17 cellular contexts compared by ENCODE assay signal in the genomic region with DNA sequence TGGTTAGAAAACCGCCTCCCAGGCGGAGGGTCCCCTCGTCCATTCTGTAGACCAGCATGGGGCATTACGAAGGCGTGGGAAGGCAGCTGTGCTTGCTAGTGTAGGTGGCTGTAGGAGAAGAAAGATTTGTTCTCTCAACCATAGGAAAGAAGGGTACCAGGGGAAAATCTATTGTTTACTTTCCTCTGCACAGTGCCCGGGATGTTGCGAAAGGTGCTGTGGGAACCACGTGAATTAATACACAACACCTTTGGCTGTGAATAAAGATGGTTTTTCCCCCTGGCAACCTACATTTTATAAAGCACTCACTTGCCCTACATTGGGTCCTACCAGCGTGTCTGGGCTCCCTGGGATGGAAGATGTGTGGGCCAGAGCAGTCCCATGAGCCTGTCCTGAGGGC.
DNase-seq lines count a peak whose midpoint lies in the region; ATAC-seq, FAIRE-seq and TF ChIP-seq lines count a peak whose summit lies in the region.
"Had no signal": no experiment of that assay in that cellular context is flagged by ENCODE, and none has a peak within 500 bp of the region (broad histone marks: within the 10 kb centered on the region; RNA-seq: fewer than 3 reads in every experiment).

No MANE protein-coding gene starts in this region.

- no peak overlapping the region for H3K56ac ChIP-seq in H9 (ENCODE audit: insufficient read length, low read depth, low read length)

- H2BK12ac ChIP-seq in H9 (ENCODE audit: insufficient read length, low read depth, low read length), result no peak overlapping the region

- no peak overlapping the region for H2BK5ac ChIP-seq in H9 (ENCODE audit: insufficient read length, low read length)

- no peak for TF ChIP-seq RAD21 in HepG2 (CRISPR knock-in tag; IDR thresholded peaks at IDR 0.05)

- H3K27ac Mint-ChIP-seq in H9, result peak overlapping the region; percentile 18 to 77 (median 23); a peak in 4 of 7 replicates
- H3K27ac Mint-ChIP-seq in activated T-helper 2 cell treated with anti-CD3 and anti-CD28 coated beads, Interferon-gamma antibody, Interleukin-2, Interleukin-4, amounts not matched to agents 10 μg/mL and 5 μg/mL and 100 μg/mL, durations not matched to agents 14 hours and 24 hours and 36 hours, result no peak overlapping the region
- H3K27ac Mint-ChIP-seq: CD4-positive, alpha-beta T cell had no signal

- DNase-seq in H9 (no peak), Panc1 (ENCODE audit: low read depth, low spot score) (no peak), HepG2 (ENCODE audit: low spot score) (no peak), renal cortical epithelial cell (ENCODE audit: low read depth) (peak; percentile 37), D721Med (ENCODE audit: insufficient read length, low spot score) (no peak)
- DNase-seq in activated T-helper 2 cell treated with anti-CD3 and anti-CD28 coated beads, Interferon-gamma antibody, Interleukin-2, Interleukin-4, amounts not matched to agents 10 μg/mL and 5 μg/mL and 100 μg/mL, durations not matched to agents 14 hours and 24 hours and 36 hours (ENCODE audit: low spot score), result no peak
- DNase-seq: ACHN; AML-193; CD4-positive, alpha-beta T cell; DMS79 treated with DMSO at 0.1 percent for 48 hours; Kasumi-1; NCI-H1105 treated with DMSO at 0.1 percent for 48 hours; NCI-H1694 treated with DMSO at 0.1 percent for 48 hours; NCI-H2107; NCI-H2227 treated with DMSO at 0.1 percent for 48 hours; NCI-H524 treated with DMSO at 0.1 percent for 48 hours had no signal

- no peaks in the 10 kb centered on the region for H3K9me3 ChIP-seq in H9 (ENCODE audit: control insufficient read depth, low read depth, low read length)
- no peaks in the 10 kb centered on the region for H3K9me3 ChIP-seq in Panc1 (ENCODE audit: control insufficient read depth, insufficient read depth, low read depth, low read length)
- no peaks in the 10 kb centered on the region for H3K9me3 ChIP-seq in HepG2 (ENCODE audit: low read length)

- no peak overlapping the region for H2BK120ac ChIP-seq in H9 (ENCODE audit: low read depth, low read length, poor library complexity, severe bottlenecking)

- no peak overlapping the region for H2BK15ac ChIP-seq in H9 (ENCODE audit: low read depth, low read length)

- BruUV-seq in Panc1 (replicated peaks; lab: Mats Ljungman, UMichigan) (no TSS peak), HepG2 (replicated peaks; lab: Mats Ljungman, UMichigan) (no TSS peak)

- no peak overlapping the region for H3K14ac ChIP-seq in H9 (ENCODE audit: insufficient read depth, low read length)

- in situ Hi-C loops in Panc1 (cut with HindIII; ENCODE audit: low pct_unique_long_range_greater_than_20kb, low sequenced_read_pairs), result no loop called here
- in situ Hi-C loops in HepG2 (cut with HindIII; ENCODE audit: extremely low pct_ligation_motif_present, low pct_unique_long_range_greater_than_20kb), result no loop called here

- TF ChIP-seq EP300 in HepG2 (IDR thresholded peaks at IDR 0.05; ENCODE audit: low read depth in 2 of 2, low read length in 2 of 2) (no peak), HepG2 (CRISPR knock-in tag; IDR thresholded peaks at IDR 0.05; ENCODE audit: borderline replicate concordance) (no peak)

- no peak overlapping the region for H3K18ac ChIP-seq in H9 (ENCODE audit: insufficient read length, low read depth, low read length)

- H3K4me3 Mint-ChIP-seq in H9, result no peak overlapping the region
- H3K4me3 Mint-ChIP-seq in activated T-helper 2 cell treated with anti-CD3 and anti-CD28 coated beads, Interferon-gamma antibody, Interleukin-2, Interleukin-4, amounts not matched to agents 10 μg/mL and 5 μg/mL and 100 μg/mL, durations not matched to agents 14 hours and 24 hours and 36 hours (ENCODE audit: low read depth), result no peak overlapping the region
- H3K4me3 Mint-ChIP-seq: CD4-positive, alpha-beta T cell had no signal

- H4K5ac ChIP-seq in H9 (ENCODE audit: insufficient read length, low read depth, low read length), result no peak overlapping the region

- no peaks in the 10 kb centered on the region for H3K23me2 ChIP-seq in H9 (ENCODE audit: insufficient read length, low read depth, low read length, poor library complexity, severe bottlenecking)

- no peaks in the 10 kb centered on the region for H3K4me1 ChIP-seq in H9 (ENCODE audit: insufficient read depth, low read length)
- H3K4me1 ChIP-seq in Panc1 (ENCODE audit: control insufficient read depth, insufficient read depth, low read length), result no peaks in the 10 kb centered on the region
- H3K4me1 ChIP-seq in HepG2 (ENCODE audit: insufficient read depth, low read length), result peaks cover 6% of the 10 kb centered on the region; the same call in 1 of the 2 replicates

- peaks cover 10% of the 10 kb centered on the region; the same call in 1 of the 2 replicates for H3K36me3 ChIP-seq in Panc1 (ENCODE audit: control insufficient read depth, insufficient read depth, low read length)
- peaks cover 27 to 34% of the 10 kb centered on the region in 2 experiments for H3K36me3 ChIP-seq in HepG2 (replicated peaks in 1 of 2; ENCODE audit: control insufficient read depth in 1 of 2, insufficient read depth in 2 of 2, low read length in 2 of 2)

- H3K27ac ChIP-seq in H9 (ENCODE audit: insufficient read length, low read depth, low read length) (no peak overlapping the region), Panc1 (ENCODE audit: low read length) (no peak overlapping the region), HepG2 (ENCODE audit: extremely low read length, insufficient read depth, low read length) (no peak overlapping the region)

- H3K36me3 Mint-ChIP-seq in H9 (ENCODE audit: insufficient read depth in 1 of 3, low read depth in 3 of 3), result peaks cover 35 to 57% (median 52%) of the 10 kb centered on the region in 3 experiments
- H3K36me3 Mint-ChIP-seq in activated T-helper 2 cell treated with anti-CD3 and anti-CD28 coated beads, Interferon-gamma antibody, Interleukin-2, Interleukin-4, amounts not matched to agents 10 μg/mL and 5 μg/mL and 100 μg/mL, durations not matched to agents 14 hours and 24 hours and 36 hours (ENCODE audit: low read depth), result no peaks in the 10 kb centered on the region

- H2AFZ ChIP-seq in H9 (ENCODE audit: low read length) (no peak overlapping the region), HepG2 (ENCODE audit: low read length) (no peak overlapping the region)

- FAIRE-seq in HepG2 (lab: Jason Lieb, UNC), result no peak
- no peak for FAIRE-seq in D721Med (lab: Jason Lieb, UNC)

- no peaks in the 10 kb centered on the region for H3K27me3 Mint-ChIP-seq in H9 (ENCODE audit: low read depth)
- H3K27me3 Mint-ChIP-seq in activated T-helper 2 cell treated with anti-CD3 and anti-CD28 coated beads, Interferon-gamma antibody, Interleukin-2, Interleukin-4, amounts not matched to agents 10 μg/mL and 5 μg/mL and 100 μg/mL, durations not matched to agents 14 hours and 24 hours and 36 hours (ENCODE audit: low read depth), result no peaks in the 10 kb centered on the region

- H2AK5ac ChIP-seq in H9 (ENCODE audit: insufficient read length, low read length), result no peak overlapping the region

- H3K4ac ChIP-seq in H9 (ENCODE audit: low read depth, low read length), result no peak overlapping the region

- intact Hi-C loops in Panc1 (cut with micrococcal nuclease; ENCODE audit: unreplicated experiment), result no loop called here
- intact Hi-C loops in HepG2 (cut with micrococcal nuclease; ENCODE audit: unreplicated experiment), result no loop called here
- intact Hi-C loops in activated T-helper 2 cell treated with anti-CD3 and anti-CD28 coated beads, Interferon-gamma antibody, Interleukin-2, Interleukin-4, amounts not matched to agents 10 μg/mL and 5 μg/mL and 100 μg/mL, durations not matched to agents 14 hours and 24 hours and 36 hours (cut with micrococcal nuclease), result no loop called here

- CTCF ChIA-PET in Panc1 (lab: Charles Lee), result no interaction called here
- CTCF ChIA-PET in HepG2 (lab: Yijun Ruan, JAX; ENCODE audit: low intra/inter-chr PET ratio, low total read pairs), result no interaction called here

- TF ChIP-seq POLR2A in HepG2 (IDR thresholded peaks at IDR 0.05; ENCODE audit: insufficient read depth in 1 of 2, low read depth in 2 of 2, low read length in 2 of 2), result no peak

- H3K4me1 Mint-ChIP-seq in H9, result peaks cover 12 to 18% of the 10 kb centered on the region in 2 experiments
- no peaks in the 10 kb centered on the region for H3K4me1 Mint-ChIP-seq in activated T-helper 2 cell treated with anti-CD3 and anti-CD28 coated beads, Interferon-gamma antibody, Interleukin-2, Interleukin-4, amounts not matched to agents 10 μg/mL and 5 μg/mL and 100 μg/mL, durations not matched to agents 14 hours and 24 hours and 36 hours (ENCODE audit: low read depth)

- H3K9ac ChIP-seq in H9 (ENCODE audit: extremely low read depth, insufficient read length, low read length), result no peak overlapping the region
- no peak overlapping the region for H3K9ac ChIP-seq in HepG2 (ENCODE audit: insufficient read depth, low read depth, low read length)

- H3T11ph ChIP-seq in H9 (ENCODE audit: low read length), result no peak overlapping the region

- POLR2A ChIA-PET in Panc1 (lab: Charles Lee) (interaction anchor here (0.6 kb wide), 1 partner anchor 20 kb away, joined by 4 read pairs; no protein-coding TSS in a partner anchor), HepG2 (lab: Yijun Ruan, JAX) (no interaction called here)

- ATAC-seq in Panc1, result 0 out of 2 replicates have a peak, but pooled peaks have one; percentile 25
- ATAC-seq in HepG2, result no peak
- no peak for ATAC-seq in GM21576 (IDR thresholded peaks at IDR 0.05; ENCODE audit: unreplicated experiment)

- H3K27me3 ChIP-seq in H9 (ENCODE audit: insufficient read depth, low read length), result no peaks in the 10 kb centered on the region
- no peaks in the 10 kb centered on the region for H3K27me3 ChIP-seq in Panc1 (ENCODE audit: control insufficient read depth, insufficient read depth, low read length)
- no peaks in the 10 kb centered on the region for H3K27me3 ChIP-seq in HepG2 (ENCODE audit: control insufficient read depth in 1 of 2, insufficient read depth in 2 of 2, low read length in 2 of 2)

- no peak overlapping the region for H4K8ac ChIP-seq in H9 (replicated peaks; ENCODE audit: insufficient read length, low read depth, low read length)

- no peaks in the 10 kb centered on the region; the same call in 1 of the 2 replicates for H3K79me2 ChIP-seq in H9 (ENCODE audit: insufficient read depth, low read length)
- no peaks in the 10 kb centered on the region for H3K79me2 ChIP-seq in HepG2 (ENCODE audit: insufficient read depth, low read length)

- no peak overlapping the region for H3K4me2 ChIP-seq in H9 (ENCODE audit: insufficient read depth, insufficient read length, low read length)
- H3K4me2 ChIP-seq in HepG2 (ENCODE audit: low read depth, low read length), result no peak overlapping the region

- no peaks in the 10 kb centered on the region for H4K20me1 ChIP-seq in H9 (ENCODE audit: control insufficient read depth, insufficient read depth, insufficient read length)
- no peaks in the 10 kb centered on the region for H4K20me1 ChIP-seq in HepG2 (ENCODE audit: insufficient read depth, low read length)

- no CpG with 5 or more reads among the region's 9 CpGs for WGBS in H9 (ENCODE audit: extremely low coverage, insufficient read length, low lambda C conversion rate)
- 84% methylated on average over 9 of the region's 9 CpGs for WGBS in HepG2 (ENCODE audit: low lambda C conversion rate)

- no peaks in the 10 kb centered on the region for H3K79me1 ChIP-seq in H9 (ENCODE audit: insufficient read depth, low read depth, low read length, poor library complexity, severe bottlenecking)

- H3K4me3 ChIP-seq in Panc1 (ENCODE audit: low read depth in 2 of 2, low read length in 2 of 2) (no peak overlapping the region), HepG2 (replicated peaks in 1 of 3; ENCODE audit: insufficient read depth in 1 of 3, low read depth in 2 of 3, low read length in 3 of 3) (no peak overlapping the region)

- H3K9me3 Mint-ChIP-seq in H9, result peaks cover 0 to 3% of the 10 kb centered on the region in 2 experiments; a peak in 2 of 5 replicates
- no peaks in the 10 kb centered on the region for H3K9me3 Mint-ChIP-seq in activated T-helper 2 cell treated with anti-CD3 and anti-CD28 coated beads, Interferon-gamma antibody, Interleukin-2, Interleukin-4, amounts not matched to agents 10 μg/mL and 5 μg/mL and 100 μg/mL, durations not matched to agents 14 hours and 24 hours and 36 hours
- H3K9me3 Mint-ChIP-seq: CD4-positive, alpha-beta T cell had no signal

- no peak overlapping the region for H4K91ac ChIP-seq in H9 (ENCODE audit: insufficient read length, low read depth, low read length)

- H3K23ac ChIP-seq in H9 (ENCODE audit: insufficient read length, low read depth, low read length), result no peak overlapping the region

- TF ChIP-seq CTCF in H9 (conservative IDR thresholded peaks at IDR 0.05) (no peak), Panc1 (IDR thresholded peaks at IDR 0.05) (no peak), HepG2 (CRISPR knock-in tag; IDR thresholded peaks at IDR 0.05) (no peak), D721Med (IDR thresholded peaks at IDR 0.05; ENCODE audit: insufficient read depth, missing control alignments) (no peak)

- H2BK20ac ChIP-seq in H9 (ENCODE audit: low read depth, low read length, poor library complexity, severe bottlenecking), result no peak overlapping the region
